In genomic region chr22:42050641-42051040, GRCh38 we compare ENCODE assay signal across 3 cellular contexts.
TF ChIP-seq lines count a peak whose summit lies in the region.

No MANE protein-coding gene starts in this region.

TF ChIP-seq in A549, 52 proteins besides CTCF, POLR2A, EP300 and RAD21:
- TF ChIP-seq MAFK (IDR thresholded peaks at IDR 0.05; ENCODE audit: partially characterized antibody) (peak; percentile 42), ZSCAN20 (CRISPR knock-in tag; IDR thresholded peaks at IDR 0.05) (no peak)

TF ChIP-seq in IMR-90, 13 proteins besides CTCF, POLR2A, EP300 and RAD21:
- TF ChIP-seq MAFK (IDR thresholded peaks at IDR 0.05; ENCODE audit: low read depth, low read length) (peak; percentile 50), SMC3 (IDR thresholded peaks at IDR 0.05; ENCODE audit: low read depth, low read length) (no peak)

TF ChIP-seq in GM23338, 12 proteins besides CTCF, POLR2A, EP300 and RAD21:
- TF ChIP-seq NANOG (IDR thresholded peaks at IDR 0.05; ENCODE audit: borderline replicate concordance) (no peak), ZNF114 (CRISPR knock-in tag; IDR thresholded peaks at IDR 0.05) (no peak), ZNF331 (CRISPR knock-in tag; IDR thresholded peaks at IDR 0.05; ENCODE audit: low read depth) (no peak), EZH2 (IDR thresholded peaks at IDR 0.05; ENCODE audit: low read depth, unreplicated experiment) (no peak), EZH2phosphoT487 (IDR thresholded peaks at IDR 0.05; ENCODE audit: unreplicated experiment) (no peak), ZNF462 (CRISPR knock-in tag; IDR thresholded peaks at IDR 0.05) (no peak), STAT1 (IDR thresholded peaks at IDR 0.05; ENCODE audit: unreplicated experiment) (no peak), POLR2AphosphoS5 (IDR thresholded peaks at IDR 0.05; ENCODE audit: low read depth) (no peak), JUNB (IDR thresholded peaks at IDR 0.05; ENCODE audit: unreplicated experiment) (no peak), REST (IDR thresholded peaks at IDR 0.05; ENCODE audit: unreplicated experiment) (no peak), ETS1 (IDR thresholded peaks at IDR 0.05) (no peak), CREB1 (CRISPR knock-in tag; IDR thresholded peaks at IDR 0.05; ENCODE audit: low read depth) (no peak)
